1 cellular context compared by ENCODE assay signal in the genomic region with DNA sequence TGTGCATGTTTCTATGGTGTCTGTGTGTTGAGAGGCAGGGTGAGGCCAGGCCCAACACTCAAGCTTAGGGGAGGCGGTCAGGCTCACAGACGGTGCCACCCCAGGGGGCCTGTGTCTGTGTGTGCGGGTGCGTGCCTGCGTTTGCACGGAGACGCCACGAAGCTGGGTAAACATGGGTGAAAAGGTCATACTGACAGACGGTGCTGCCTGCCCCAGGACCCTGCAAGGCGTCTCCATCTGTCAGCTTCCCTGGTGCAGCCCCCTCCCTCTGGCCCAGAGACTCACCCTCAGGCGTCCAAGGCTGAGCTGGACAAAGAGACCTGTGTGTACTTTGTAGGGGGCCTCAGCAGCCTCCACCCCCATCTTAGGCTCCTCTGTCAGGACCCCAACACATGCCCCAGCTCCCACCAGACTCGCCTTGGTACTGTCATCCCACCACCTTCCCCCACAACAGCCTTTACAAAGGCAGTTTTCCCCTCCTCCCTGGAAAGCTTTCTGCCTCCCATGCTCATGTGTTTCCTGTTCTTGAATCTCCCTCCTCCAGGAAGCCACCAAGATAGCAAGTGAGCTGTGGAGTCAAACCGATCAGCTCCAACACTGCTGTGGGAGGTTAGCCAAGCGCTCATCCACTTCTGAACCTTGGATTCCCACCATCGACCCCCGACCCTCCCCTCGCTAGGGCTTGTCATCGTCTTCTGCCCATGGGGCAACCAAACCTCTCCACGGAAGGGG.
TF ChIP-seq lines count a peak whose summit lies in the region.

No MANE protein-coding gene starts in this region.

TF ChIP-seq in IMR-90, 13 proteins besides CTCF, POLR2A, EP300 and RAD21:
- TF ChIP-seq MXI1 (IDR thresholded peaks at IDR 0.05; ENCODE audit: borderline replicate concordance, low read depth, low read length) (no peak), NFE2L2 (IDR thresholded peaks at IDR 0.05; ENCODE audit: low read depth, low read length) (no peak), RFX5 (IDR thresholded peaks at IDR 0.05; ENCODE audit: low read depth, low read length) (no peak), MAZ (IDR thresholded peaks at IDR 0.05; ENCODE audit: borderline replicate concordance, low read depth, low read length) (no peak), BHLHE40 (IDR thresholded peaks at IDR 0.05; ENCODE audit: low read depth, low read length) (no peak), RCOR1 (IDR thresholded peaks at IDR 0.05; ENCODE audit: insufficient replicate concordance, low read length) (no peak)
- TF ChIP-seq, protein P1, sequence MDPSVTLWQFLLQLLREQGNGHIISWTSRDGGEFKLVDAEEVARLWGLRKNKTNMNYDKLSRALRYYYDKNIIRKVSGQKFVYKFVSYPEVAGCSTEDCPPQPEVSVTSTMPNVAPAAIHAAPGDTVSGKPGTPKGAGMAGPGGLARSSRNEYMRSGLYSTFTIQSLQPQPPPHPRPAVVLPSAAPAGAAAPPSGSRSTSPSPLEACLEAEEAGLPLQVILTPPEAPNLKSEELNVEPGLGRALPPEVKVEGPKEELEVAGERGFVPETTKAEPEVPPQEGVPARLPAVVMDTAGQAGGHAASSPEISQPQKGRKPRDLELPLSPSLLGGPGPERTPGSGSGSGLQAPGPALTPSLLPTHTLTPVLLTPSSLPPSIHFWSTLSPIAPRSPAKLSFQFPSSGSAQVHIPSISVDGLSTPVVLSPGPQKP (IDR thresholded peaks at IDR 0.05; ENCODE audit: borderline replicate concordance, low read depth, low read length) = no peak
